Comparison of ENCODE assay signal across 8 cellular contexts in the genomic region with DNA sequence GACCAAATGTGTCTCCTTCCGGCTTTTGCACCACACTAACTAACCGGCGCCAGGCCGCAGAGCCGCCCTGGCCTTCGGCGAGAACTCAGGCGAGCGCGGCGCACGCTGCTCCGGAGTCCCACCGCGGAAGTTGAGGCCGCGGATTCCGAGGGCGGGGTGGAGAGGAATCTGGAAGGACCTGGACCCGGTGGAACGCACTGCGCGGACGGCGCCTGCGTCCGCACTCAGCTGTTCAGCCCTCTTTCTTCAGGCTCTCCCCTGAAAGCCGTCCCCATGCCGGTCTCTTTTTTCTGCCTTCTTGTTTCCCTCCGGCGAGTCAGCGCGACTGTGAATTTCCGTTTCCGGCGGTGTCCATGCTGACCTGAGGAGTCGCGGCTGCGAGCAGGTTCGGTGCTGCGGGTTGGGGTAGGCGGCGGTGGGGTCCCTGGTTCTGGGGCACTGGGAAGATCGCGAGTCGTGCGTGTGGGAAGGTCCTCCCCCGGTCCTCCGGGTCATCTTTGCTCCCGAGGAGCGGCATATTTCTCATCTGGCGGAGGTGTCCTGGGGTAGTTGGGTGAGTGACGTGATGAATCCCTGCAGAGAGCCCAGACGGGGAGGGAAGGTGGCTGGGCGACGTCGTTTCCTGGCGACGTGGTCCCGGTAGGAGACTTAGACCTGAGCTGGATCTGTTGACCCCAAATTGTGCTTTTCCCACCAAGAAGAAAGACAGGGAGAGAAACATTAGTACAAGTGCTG. TPM values are rescaled to one million over a fixed set of nuclear protein-coding genes. Genes with fewer than 3 reads are reported as not detected.
DNase-seq lines count a peak whose midpoint lies in the region; ATAC-seq and TF ChIP-seq lines count a peak whose summit lies in the region.

Gene BMS1, plus strand, starts transcription at position 350 of the 735 bp plus-strand sequence. CDS start 1,600 bp downstream, outside the sequence.

- H3K4me3 Mint-ChIP-seq in CD14-positive monocyte = peak within 1 kb of the TSS; percentile 92 to 96

- peaks cover 0 to 5% (median 1%) of the 10 kb centered on the region in 7 donors for H3K9me3 Mint-ChIP-seq in CD14-positive monocyte

- intact Hi-C loops in CD14-positive monocyte (cut with micrococcal nuclease) = loop anchor here in 1 of 2 donors (10.0 kb wide), 1 partner anchor 228 kb away; no protein-coding TSS in a partner anchor

- H3K27me3 Mint-ChIP-seq in CD14-positive monocyte (ENCODE audit: low read depth in 3 of 3) = peaks cover 2 to 12% (median 9%) of the 10 kb centered on the region in 3 donors

- no peak for TF ChIP-seq CTCF in CD14-positive monocyte (IDR thresholded peaks at IDR 0.05)

- peak within 1 kb of the TSS; percentile 84 to 94 (median 92) for H3K27ac Mint-ChIP-seq in CD14-positive monocyte

- DNase-seq in CD14-positive monocyte (ENCODE audit: low spot score) (peak; percentile 86), NCI-H748 treated with DMSO at 0.1 percent for 48 hours (lab: John Stamatoyannopoulos, UW) (peak; percentile 72), dedifferentiated amniotic fluid mesenchymal stem cell (ENCODE audit: extremely low spot score) (peak; percentile 90), left lobe of liver (ENCODE audit: low spot score) (peak; percentile 93)
- DNase-seq in activated CD4-positive, alpha-beta T cell treated with anti-CD3 and anti-CD28 coated beads, Interleukin-2, amount 50 U/mL, for 24 hours (ENCODE audit: low read depth in 1 of 2, low spot score in 1 of 2) = peak; percentile 81 to 90
- peak; percentile 87 to 89 for DNase-seq in stimulated activated CD4-positive, alpha-beta T cell treated with anti-CD3 and anti-CD28 coated beads, Interleukin-2, amount 100 ng/mL, for 24 hours

- peaks cover 29 to 30% of the 10 kb centered on the region in 2 donors for H3K36me3 Mint-ChIP-seq in CD14-positive monocyte

- ATAC-seq in GM19397 (IDR thresholded peaks at IDR 0.05; ENCODE audit: unreplicated experiment) (peak; percentile 98), HG03565 (IDR thresholded peaks at IDR 0.05; ENCODE audit: unreplicated experiment) (peak; percentile 90), left lobe of liver (peak; percentile 95)

- H3K4me1 Mint-ChIP-seq in CD14-positive monocyte = peaks cover 19% of the 10 kb centered on the region

RNA-seq across cellular contexts. Expression of gene BMS1, which starts in this region (rescaled TPM):
- polyA plus RNA-seq in CD14-positive monocyte = 1 to 10 TPM; 2.9 to 4.6 TPM
- total RNA-seq in left lobe of liver = 4.6 TPM

Comparison
In these comparisons a context has a peak if more than half of its experiments do, and no peak if none do; other contexts are left out.
1. Peak in every context shown above with its lines: DNase-seq and ATAC-seq.